In genomic region chr1:41361495-41362356, GRCh38 we compare ENCODE assay signal across 1 cellular context.
TF ChIP-seq lines count a peak whose summit lies in the region.

No MANE protein-coding gene starts in this region.

TF ChIP-seq in GM12878, 131 proteins besides CTCF, POLR2A, EP300 and RAD21 (continued from another document):
- TF ChIP-seq MYC (IDR thresholded peaks at IDR 0.05; ENCODE audit: insufficient read depth, insufficient read length, insufficient replicate concordance, low read length, severe bottlenecking), result no peak
- no peak for TF ChIP-seq POU2F2 (IDR thresholded peaks at IDR 0.05; ENCODE audit: borderline replicate concordance, low read depth, low read length)
- TF ChIP-seq STAT1 (conservative IDR thresholded peaks at IDR 0.05), result no peak
- TF ChIP-seq NR2F1 (conservative IDR thresholded peaks at IDR 0.05), result 0 out of 2 replicates have a peak, but pooled peaks have one; percentile 12
- no peak for TF ChIP-seq SMAD5 (IDR thresholded peaks at IDR 0.05; ENCODE audit: low read depth)
- peak; percentile 59; the same call in 1 of the 2 replicates for TF ChIP-seq GATAD2B (conservative IDR thresholded peaks at IDR 0.05; ENCODE audit: low read depth)
- TF ChIP-seq PAX8 (IDR thresholded peaks at IDR 0.05), result no peak
- TF ChIP-seq ZNF217 (IDR thresholded peaks at IDR 0.05), result 0 out of 2 replicates have a peak, but pooled peaks have one; percentile 40
- TF ChIP-seq CEBPB (IDR thresholded peaks at IDR 0.05; ENCODE audit: borderline replicate concordance in 1 of 2, low read depth in 2 of 2, low read length in 2 of 2), result no peak
- TF ChIP-seq IKZF1 (conservative IDR thresholded peaks at IDR 0.05), result peak; percentile 62
- TF ChIP-seq KLF5 (IDR thresholded peaks at IDR 0.05; ENCODE audit: partially characterized antibody), result no peak
- no peak for TF ChIP-seq EGR1 (IDR thresholded peaks at IDR 0.05; ENCODE audit: borderline replicate concordance in 1 of 2, low read depth in 2 of 2, low read length in 2 of 2)
- TF ChIP-seq NFYA (IDR thresholded peaks at IDR 0.05; ENCODE audit: borderline replicate concordance, low read depth, low read length), result no peak
- no peak for TF ChIP-seq ZSCAN29 (IDR thresholded peaks at IDR 0.05)
- no peak for TF ChIP-seq CREB1 (IDR thresholded peaks at IDR 0.05; ENCODE audit: low read depth)
- TF ChIP-seq BHLHE40 (IDR thresholded peaks at IDR 0.05; ENCODE audit: borderline replicate concordance in 1 of 2, low read depth in 2 of 2, low read length in 1 of 2), result peak in 1 of 2 experiments; percentile 64; a peak in 2 of 4 replicates
- TF ChIP-seq TCF3 (IDR thresholded peaks at IDR 0.05; ENCODE audit: borderline replicate concordance, insufficient read depth, low read depth, low read length), result no peak
